8 cellular contexts compared by ENCODE assay signal in the genomic region with DNA sequence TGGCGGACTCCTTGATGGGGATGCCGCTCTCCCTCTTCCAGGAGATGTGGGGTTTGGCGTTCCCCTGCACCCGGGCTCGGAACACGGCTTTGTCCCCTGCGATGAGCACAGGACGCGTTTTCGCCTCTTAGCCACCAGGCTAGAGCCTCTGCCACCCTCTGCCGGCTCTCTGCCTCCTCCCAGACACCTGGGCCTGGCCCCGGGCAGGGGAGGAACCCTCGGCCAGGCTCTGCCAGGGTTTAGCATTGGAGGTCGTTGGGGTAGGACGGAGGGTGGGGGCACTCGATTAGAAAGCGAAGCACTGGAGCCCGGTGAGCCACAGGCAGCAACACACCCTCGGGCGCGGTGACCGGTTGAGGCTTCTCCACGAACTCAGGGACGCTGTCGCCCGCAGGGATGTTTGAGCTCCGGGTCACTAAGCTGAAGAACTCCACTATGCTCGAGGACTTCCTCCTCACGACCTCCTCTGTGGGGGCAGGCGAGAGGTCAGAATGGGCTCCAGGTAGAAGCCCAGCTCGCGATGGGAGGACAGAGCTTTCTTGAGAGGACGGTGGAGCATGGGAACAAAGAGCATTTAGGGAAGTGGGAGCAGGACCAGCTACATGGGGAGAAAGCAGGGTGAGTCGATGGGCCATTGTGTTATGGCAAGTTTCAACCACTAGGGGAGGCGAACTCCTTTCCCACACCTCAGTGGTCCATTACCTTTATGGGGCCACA. TPM values are rescaled to one million over a fixed set of nuclear protein-coding genes. Genes with fewer than 3 reads are reported as not detected.
DNase-seq lines count a peak whose midpoint lies in the region; ATAC-seq and TF ChIP-seq lines count a peak whose summit lies in the region.

No MANE protein-coding gene starts in this region.

- H4K20me1 ChIP-seq in DOHH2 (ENCODE audit: control insufficient read depth, insufficient read depth, low read depth, low read length) = no peaks in the 10 kb centered on the region

- peak; percentile 49 for ATAC-seq in GM19468 (IDR thresholded peaks at IDR 0.05; ENCODE audit: extremely low read depth, unreplicated experiment)

- H3F3A ChIP-seq in DOHH2 (ENCODE audit: control insufficient read depth, insufficient read depth) = no peaks in the 10 kb centered on the region

- peak overlapping the region; percentile 67 for H3K4me2 ChIP-seq in DOHH2 (ENCODE audit: low read length)

- H3K27me3 ChIP-seq in DOHH2 (ENCODE audit: control insufficient read depth, low read length) = 0 out of 2 replicates have a peak, but pooled peaks cover 2% of the 10 kb centered on the region
- H3K27me3 ChIP-seq in iPS-18a (ENCODE audit: control insufficient read depth, insufficient read depth, low read length) = no peaks in the 10 kb centered on the region
- no peaks in the 10 kb centered on the region for H3K27me3 ChIP-seq in skeletal muscle tissue (ENCODE audit: control insufficient read depth in 3 of 3, insufficient read depth in 3 of 3, low read length in 3 of 3)

- TF ChIP-seq CTCF in DOHH2 (IDR thresholded peaks at IDR 0.05; ENCODE audit: low read depth, low read length, poor library complexity, severe bottlenecking) = peak; percentile 73
- TF ChIP-seq CTCF in astrocyte of the cerebellum (IDR thresholded peaks at IDR 0.05; ENCODE audit: low read depth, low read length, missing control alignments) = peak; percentile 86

- H3K9ac ChIP-seq in iPS-18a (ENCODE audit: low read length) (peak overlapping the region; percentile 70), skeletal muscle tissue (ENCODE audit: low read depth in 1 of 3, low read length in 3 of 3) (peak overlapping the region; percentile 66 to 77 (median 75))

- H3K79me2 ChIP-seq in DOHH2 (ENCODE audit: control insufficient read depth, low read length) = no peaks in the 10 kb centered on the region

- no peaks in the 10 kb centered on the region for H3K36me3 ChIP-seq in DOHH2 (ENCODE audit: control insufficient read depth, low read length)
- no peaks in the 10 kb centered on the region for H3K36me3 ChIP-seq in iPS-18a (ENCODE audit: control insufficient read depth, low read depth, low read length)
- H3K36me3 ChIP-seq in skeletal muscle tissue (ENCODE audit: control insufficient read depth in 3 of 3, insufficient read depth in 3 of 3, low read length in 3 of 3) = no peaks in the 10 kb centered on the region

- peak overlapping the region; percentile 62 for H3K4me3 ChIP-seq in DOHH2 (ENCODE audit: low read length)
- peak overlapping the region; percentile 51 for H3K4me3 ChIP-seq in astrocyte of the cerebellum (ENCODE audit: low read depth, low read length)
- H3K4me3 ChIP-seq in iPS-18a (ENCODE audit: low read length) = peak overlapping the region; percentile 78
- peak overlapping the region; percentile 79 to 81 (median 80) for H3K4me3 ChIP-seq in skeletal muscle tissue (ENCODE audit: low read length in 3 of 3)

- H3K27ac ChIP-seq in DOHH2 (ENCODE audit: low read depth, low read length) (no peak overlapping the region), iPS-18a (ENCODE audit: low read length) (no peak overlapping the region), skeletal muscle tissue (ENCODE audit: low read depth, low read length) (peak overlapping the region; percentile 5)

- DNase-seq in HT-29 (ENCODE audit: low spot score) = peak; percentile 80
- DNase-seq in SKM-1 (lab: John Stamatoyannopoulos, UW; ENCODE audit: unreplicated experiment) = peak; percentile 58
- no peak for DNase-seq in astrocyte of the cerebellum (ENCODE audit: low read depth)
- no peak for DNase-seq in mesenteric fat pad (ENCODE audit: low spot score)

- H3K9me3 ChIP-seq in DOHH2 (ENCODE audit: control insufficient read depth, insufficient read depth, low read length) (no peaks in the 10 kb centered on the region), iPS-18a (ENCODE audit: control insufficient read depth, low read depth, low read length) (no peaks in the 10 kb centered on the region), skeletal muscle tissue (ENCODE audit: control insufficient read depth in 3 of 3, low read length in 3 of 3) (no peaks in the 10 kb centered on the region)

- H3K4me1 ChIP-seq in DOHH2 (ENCODE audit: control insufficient read depth, low read length) = peaks cover 9% of the 10 kb centered on the region
- H3K4me1 ChIP-seq in iPS-18a (ENCODE audit: control insufficient read depth, low read depth, low read length) = peaks cover 12% of the 10 kb centered on the region
- H3K4me1 ChIP-seq in skeletal muscle tissue (ENCODE audit: control insufficient read depth in 3 of 3, insufficient read depth in 3 of 3, low read length in 3 of 3) = peaks cover 12 to 21% (median 14%) of the 10 kb centered on the region in 3 donors

- H3K9me2 ChIP-seq in DOHH2 (replicated peaks; ENCODE audit: control insufficient read depth, low read length) = no peaks in the 10 kb centered on the region

- in situ Hi-C loops in astrocyte of the cerebellum (cut with HindIII; ENCODE audit: low sequenced_read_pairs) = no loop called here

RNA-seq across cellular contexts. Expression of gene IGSF22, which starts 4.3 kb away (rescaled TPM):
- total RNA-seq in HT-29 (2014; rRNA removed; shearing (Covaris generic)) = 0.03 and 1.8 TPM in 2 replicates
- total RNA-seq in skeletal muscle tissue (7.3 TPM), mesenteric fat pad (1.00 TPM)

RNA-seq across cellular contexts. Expression of gene TMEM86A, which starts 23.2 kb away (rescaled TPM):
- 3.1 and 5.6 TPM in 2 replicates for total RNA-seq in HT-29 (2014; rRNA removed; shearing (Covaris generic))
- 3.1 TPM for total RNA-seq in skeletal muscle tissue
- 6.1 TPM for total RNA-seq in mesenteric fat pad

Comparison
In these comparisons a context has a peak if more than half of its experiments do, and no peak if none do; other contexts are left out.
1. DNase-seq: peak in HT-29 (single experiment) and SKM-1 (single experiment); none in astrocyte of the cerebellum (single experiment) and mesenteric fat pad (single experiment).
2. Peak in every context shown above with its lines, with median percentiles within 50 percentile points of each other: H3K4me3 ChIP-seq.